Comparison of ENCODE assay signal across 8 cellular contexts in the genomic region with DNA sequence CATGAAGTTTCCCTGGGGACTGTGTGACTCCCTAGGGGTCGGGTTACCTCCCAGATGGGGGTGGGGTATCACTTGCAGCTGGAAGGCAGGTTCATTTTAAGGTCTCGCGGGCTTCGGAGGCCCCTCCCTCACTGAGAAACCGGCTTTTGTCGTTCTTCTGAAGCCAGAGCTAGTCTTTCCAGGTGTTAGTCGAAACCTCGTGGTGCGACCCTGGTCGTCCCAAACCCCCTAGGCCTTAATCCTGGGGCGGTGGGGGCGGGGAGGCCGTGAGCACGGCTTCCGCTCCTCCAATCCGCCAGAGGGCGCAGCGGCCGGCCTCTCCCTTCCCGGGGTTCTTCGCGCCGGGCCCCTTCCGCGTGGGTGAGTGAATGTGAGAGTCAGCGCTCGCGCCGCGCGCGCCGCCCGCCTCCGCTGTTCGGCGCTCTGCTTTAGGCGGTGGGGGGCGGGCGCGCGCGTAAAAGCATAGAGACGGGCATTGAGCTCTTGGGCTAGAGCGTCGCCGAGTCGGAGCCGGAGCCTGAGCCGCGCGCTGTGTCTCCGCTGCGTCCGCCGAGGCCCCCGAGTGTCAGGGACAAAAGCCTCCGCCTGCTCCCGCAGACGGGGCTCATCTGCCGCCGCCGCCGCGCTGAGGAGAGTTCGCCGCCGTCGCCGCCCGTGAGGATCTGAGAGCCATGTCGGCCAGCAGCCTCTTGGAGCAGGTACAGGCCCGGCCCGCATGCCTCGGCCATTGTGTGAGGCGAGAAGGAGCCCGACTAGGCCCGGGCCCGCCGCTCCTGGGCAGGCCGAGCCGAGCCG. TPM values are rescaled to one million over a fixed set of nuclear protein-coding genes. Genes with fewer than 3 reads are reported as not detected.
DNase-seq lines count a peak whose midpoint lies in the region; ATAC-seq and TF ChIP-seq lines count a peak whose summit lies in the region.

A gene (plus strand): TSS at position 491 of the 795 bp plus-strand sequence. CDS start 181 bp downstream, at position 672.

- no peaks in the 10 kb centered on the region for H3K9me3 ChIP-seq in CD4-positive, CD25-positive, alpha-beta regulatory T cell (ENCODE audit: control insufficient read depth in 2 of 2, low read length in 2 of 2)

- 1% methylated on average over 17 to 61 of the region's 83 CpGs for WGBS in lower leg skin, 2 donors

- peak; percentile 97 to 98 for ATAC-seq in CD4-positive, CD25-positive, alpha-beta regulatory T cell (ENCODE audit: low read depth in 2 of 2)
- peak; percentile 96 for ATAC-seq in GM19397 (IDR thresholded peaks at IDR 0.05; ENCODE audit: unreplicated experiment)
- peak; percentile 82 for ATAC-seq in HG03571 (IDR thresholded peaks at IDR 0.05; ENCODE audit: unreplicated experiment)

- TF ChIP-seq CTCF in dorsolateral prefrontal cortex (IDR thresholded peaks at IDR 0.05 in 54 of 56, conservative IDR thresholded peaks at IDR 0.05 in 2 of 56; ENCODE audit: low read depth in 1 of 56, partially characterized antibody in 56 of 56) (peak; percentile 88 to 100 (median 98)), lower leg skin (IDR thresholded peaks at IDR 0.05) (peak in 1 of 3 donors; percentile 71)

- H3K36me3 Mint-ChIP-seq in CD4-positive, CD25-positive, alpha-beta regulatory T cell: peaks cover 10% of the 10 kb centered on the region
- peaks cover 30% of the 10 kb centered on the region for H3K36me3 Mint-ChIP-seq in activated CD4-positive, alpha-beta memory T cell treated with anti-CD3 and anti-CD28 coated beads for 36 hours

- H3K4me3 Mint-ChIP-seq in CD4-positive, CD25-positive, alpha-beta regulatory T cell: peak within 1 kb of the TSS; percentile 93 to 100 (median 98)
- peak within 1 kb of the TSS; percentile 83 for H3K4me3 Mint-ChIP-seq in activated CD4-positive, alpha-beta memory T cell treated with anti-CD3 and anti-CD28 coated beads for 36 hours

- peaks cover 17 to 41% (median 29%) of the 10 kb centered on the region in 4 donors for H3K4me1 Mint-ChIP-seq in CD4-positive, CD25-positive, alpha-beta regulatory T cell
- H3K4me1 Mint-ChIP-seq in activated CD4-positive, alpha-beta memory T cell treated with anti-CD3 and anti-CD28 coated beads for 36 hours (ENCODE audit: low read depth): peaks cover 38% of the 10 kb centered on the region

- H3K4me3 ChIP-seq in CD4-positive, CD25-positive, alpha-beta regulatory T cell (ENCODE audit: low read depth, low read length): peak within 1 kb of the TSS; percentile 85
- peak within 1 kb of the TSS; percentile 68 to 100 (median 95) for H3K4me3 ChIP-seq in dorsolateral prefrontal cortex
- H3K4me3 ChIP-seq in lower leg skin (ENCODE audit: low read depth, poor library complexity, severe bottlenecking): peak within 1 kb of the TSS; percentile 75

- H3K4me1 ChIP-seq in CD4-positive, CD25-positive, alpha-beta regulatory T cell (ENCODE audit: control insufficient read depth, insufficient read depth, low read length, poor library complexity, severe bottlenecking): peaks cover 45% of the 10 kb centered on the region

- TF ChIP-seq POLR2A in lower leg skin (IDR thresholded peaks at IDR 0.05): no peak

- CTCF ChIA-PET in activated CD4-positive, alpha-beta memory T cell treated with anti-CD3 and anti-CD28 coated beads for 36 hours (lab: Charles Lee): interaction anchor here (0.5 to 3.0 kb wide), 32 partner anchors 10 to 488 kb away, joined by 3 to 22 read pairs (median 4); a partner anchor contains a TSS

- H3K27me3 Mint-ChIP-seq in CD4-positive, CD25-positive, alpha-beta regulatory T cell: peaks cover 10% of the 10 kb centered on the region
- H3K27me3 Mint-ChIP-seq in activated CD4-positive, alpha-beta memory T cell treated with anti-CD3 and anti-CD28 coated beads for 36 hours: no peaks in the 10 kb centered on the region

- H3K27me3 ChIP-seq in CD4-positive, CD25-positive, alpha-beta regulatory T cell (ENCODE audit: control insufficient read depth, insufficient read depth, low read length): no peaks in the 10 kb centered on the region
- no peaks in the 10 kb centered on the region for H3K27me3 ChIP-seq in dorsolateral prefrontal cortex

- intact Hi-C loops in activated CD4-positive, alpha-beta memory T cell treated with anti-CD3 and anti-CD28 coated beads for 36 hours (cut with micrococcal nuclease): loop anchor here (1.0 to 5.0 kb wide), 7 partner anchors 66 to 445 kb away; a partner anchor contains a TSS
- intact Hi-C loops in dorsolateral prefrontal cortex (cut with DNase I): loop anchor here (1.0 to 5.0 kb wide), 8 partner anchors 20 to 489 kb away; a partner anchor contains a TSS
- intact Hi-C loops in lower leg skin (cut with DNase I; ENCODE audit: low total_unique reads): no loop called here

- H3K27ac Mint-ChIP-seq in CD4-positive, CD25-positive, alpha-beta regulatory T cell: peak within 1 kb of the TSS; percentile 94 to 95 (median 94)
- peak within 1 kb of the TSS; percentile 85 for H3K27ac Mint-ChIP-seq in activated CD4-positive, alpha-beta memory T cell treated with anti-CD3 and anti-CD28 coated beads for 36 hours

- peak within 1 kb of the TSS; percentile 90 for H3K27ac ChIP-seq in CD4-positive, CD25-positive, alpha-beta regulatory T cell (ENCODE audit: insufficient read depth, low read length, poor library complexity, severe bottlenecking)
- peak within 1 kb of the TSS; percentile 65 to 97 (median 92) for H3K27ac ChIP-seq in dorsolateral prefrontal cortex

- no peaks in the 10 kb centered on the region for H3K9me3 Mint-ChIP-seq in CD4-positive, CD25-positive, alpha-beta regulatory T cell
- H3K9me3 Mint-ChIP-seq in activated CD4-positive, alpha-beta memory T cell treated with anti-CD3 and anti-CD28 coated beads for 36 hours: no peaks in the 10 kb centered on the region

- POLR2A ChIA-PET in activated CD4-positive, alpha-beta memory T cell treated with anti-CD3 and anti-CD28 coated beads for 36 hours (lab: Charles Lee): interaction anchor here (0.7 to 3.0 kb wide), 18 partner anchors 8 to 444 kb away, joined by 3 to 33 read pairs (median 4); a partner anchor contains a TSS

- peak; percentile 95 to 99 (median 98) for DNase-seq in CD4-positive, CD25-positive, alpha-beta regulatory T cell
- DNase-seq in NCI-H82 (lab: John Stamatoyannopoulos, UW) (peak; percentile 99), dorsolateral prefrontal cortex (peak; percentile 91 to 96 (median 94)), lower leg skin (ENCODE audit: low spot score in 2 of 2) (peak; percentile 93 to 99)
- DNase-seq in activated CD4-positive, alpha-beta memory T cell treated with anti-CD3 and anti-CD28 coated beads for 36 hours: peak; percentile 99
- DNase-seq in stimulated activated CD4-positive, alpha-beta T cell treated with anti-CD3 and anti-CD28 coated beads, Interleukin-4, amount 100 ng/mL, for 48 hours (ENCODE audit: low read depth in 2 of 2): peak; percentile 97 to 98

- H3K36me3 ChIP-seq in CD4-positive, CD25-positive, alpha-beta regulatory T cell (ENCODE audit: control insufficient read depth, insufficient read depth, low read length): peaks cover 35% of the 10 kb centered on the region

RNA-seq across cellular contexts. Expression of the gene that starts here (rescaled TPM):
- total RNA-seq in CD4-positive, CD25-positive, alpha-beta regulatory T cell: 81.9 TPM
- 100 to 1,000 TPM; 107 to 145 (median 132) TPM for polyA plus RNA-seq in CD4-positive, CD25-positive, alpha-beta regulatory T cell
- 10 to 100 TPM; 74.3 to 80.1 TPM for total RNA-seq in activated CD4-positive, alpha-beta memory T cell treated with anti-CD3 and anti-CD28 coated beads for 36 hours
- total RNA-seq in dorsolateral prefrontal cortex (10 to 100 TPM; 23.5 to 67.2 (median 47.9) TPM), lower leg skin (10 to 100 TPM; 59.6 to 79.9 (median 72.3) TPM)

Comparison
In these comparisons a context has a peak if more than half of its experiments do, and no peak if none do; other contexts are left out.
1. Peak in every context shown above with its lines: DNase-seq, ATAC-seq, H3K4me3 ChIP-seq and H3K27ac ChIP-seq.